15 cellular contexts compared by ENCODE assay signal in genomic region chr19:10729406-10729805, GRCh38. TPM values are rescaled to one million over a fixed set of nuclear protein-coding genes. Genes with fewer than 3 reads are reported as not detected.
A peak's percentile ranks its signal among the peaks of the same experiment; 100 is the strongest.
DNase-seq lines count a peak whose midpoint lies in the region; ATAC-seq lines count a peak whose summit lies in the region.
"Had no signal": no experiment of that assay in that cellular context is flagged by ENCODE, and none has a peak within 500 bp of the region (broad histone marks: within the 10 kb centered on the region; RNA-seq: fewer than 3 reads in every experiment).

No MANE protein-coding gene starts in this region.

- H3K36me3 Mint-ChIP-seq in activated CD8-positive, alpha-beta T cell treated with anti-CD3 and anti-CD28 coated beads, Interleukin-2, amount 10 ng/mL, durations not matched to agents 7 days and 5 days (ENCODE audit: low read depth), result peaks cover 33% of the 10 kb centered on the region

- no peak overlapping the region for H3K4me3 ChIP-seq in mucosa of rectum (ENCODE audit: low read length in 2 of 2)
- H3K4me3 ChIP-seq: heart right ventricle, ovary, SK-N-MC, skin epidermis had no signal

- H3K27me3 ChIP-seq in mucosa of rectum (ENCODE audit: control insufficient read depth in 2 of 2, insufficient read depth in 2 of 2, low read length in 2 of 2), result no peaks in the 10 kb centered on the region
- H3K27me3 ChIP-seq: heart right ventricle, ovary had no signal

- no peak overlapping the region for H3K4me3 Mint-ChIP-seq in stimulated activated naive CD8-positive, alpha-beta T cell treated with anti-CD3 and anti-CD28 coated beads, Interleukin-15, amount 100 ng/mL, for 72 hours
- no peak overlapping the region for H3K4me3 Mint-ChIP-seq in activated CD8-positive, alpha-beta T cell treated with anti-CD3 and anti-CD28 coated beads, Interleukin-2, amount 10 ng/mL, durations not matched to agents 7 days and 5 days
- H3K4me3 Mint-ChIP-seq: brain; stimulated activated naive CD8-positive, alpha-beta T cell treated with anti-CD3 and anti-CD28 coated beads, Interleukin-15, Interleukin-2, amounts not matched to agents 100 ng/mL and 50 ng/mL, for 24 hours had no signal

- peak overlapping the region; percentile 50 to 72 for H3K27ac Mint-ChIP-seq in stimulated activated naive CD8-positive, alpha-beta T cell treated with anti-CD3 and anti-CD28 coated beads, Interleukin-15, amount 100 ng/mL, for 72 hours
- peak overlapping the region; percentile 55 for H3K27ac Mint-ChIP-seq in activated CD8-positive, alpha-beta T cell treated with anti-CD3 and anti-CD28 coated beads, Interleukin-2, amount 10 ng/mL, durations not matched to agents 7 days and 5 days
- H3K27ac Mint-ChIP-seq: stimulated activated naive CD8-positive, alpha-beta T cell treated with anti-CD3 and anti-CD28 coated beads, Interleukin-15, Interleukin-2, amounts not matched to agents 100 ng/mL and 50 ng/mL, for 24 hours had no signal

- no peak for ATAC-seq in stimulated activated naive CD8-positive, alpha-beta T cell treated with anti-CD3 and anti-CD28 coated beads, Interleukin-15, amount 100 ng/mL, for 72 hours
- no peak for ATAC-seq in stimulated activated naive CD8-positive, alpha-beta T cell treated with anti-CD3 and anti-CD28 coated beads, Interleukin-15, Interleukin-2, amounts not matched to agents 100 U/mL and 50 U/mL, for 24 hours
- ATAC-seq in activated CD8-positive, alpha-beta T cell treated with anti-CD3 and anti-CD28 coated beads, Interleukin-2, amount 10 ng/mL, durations not matched to agents 7 days and 5 days, result no peak
- no peak for ATAC-seq in GM21786 (IDR thresholded peaks at IDR 0.05; ENCODE audit: unreplicated experiment)

- H3K27ac ChIP-seq in mucosa of rectum (ENCODE audit: low read depth in 2 of 2, low read length in 2 of 2), result peak overlapping the region; percentile 71 to 79
- H3K27ac ChIP-seq: ovary, SK-N-MC had no signal

- H3K4me1 ChIP-seq in mucosa of rectum (ENCODE audit: control insufficient read depth in 2 of 2, insufficient read depth in 2 of 2, low read length in 2 of 2), result peaks cover 25 to 49% of the 10 kb centered on the region in 2 donors

- H3K9ac ChIP-seq in mucosa of rectum (ENCODE audit: low read depth in 1 of 2, low read length in 2 of 2), result no peak overlapping the region

- peaks cover 0 to 5% of the 10 kb centered on the region in 2 donors for H3K9me3 Mint-ChIP-seq in stimulated activated naive CD8-positive, alpha-beta T cell treated with anti-CD3 and anti-CD28 coated beads, Interleukin-15, amount 100 ng/mL, for 72 hours
- no peaks in the 10 kb centered on the region for H3K9me3 Mint-ChIP-seq in activated CD8-positive, alpha-beta T cell treated with anti-CD3 and anti-CD28 coated beads, Interleukin-2, amount 10 ng/mL, durations not matched to agents 7 days and 5 days (ENCODE audit: insufficient read depth)
- H3K9me3 Mint-ChIP-seq: stimulated activated naive CD8-positive, alpha-beta T cell treated with anti-CD3 and anti-CD28 coated beads, Interleukin-15, Interleukin-2, amounts not matched to agents 100 ng/mL and 50 ng/mL, for 24 hours had no signal

- POLR2A ChIA-PET in activated CD8-positive, alpha-beta T cell treated with anti-CD3 and anti-CD28 coated beads, Interleukin-2, amount 10 ng/mL, durations not matched to agents 7 days and 5 days (lab: Charles Lee), result no interaction called here

- peaks cover 5 to 16% of the 10 kb centered on the region in 2 donors for H3K36me3 ChIP-seq in mucosa of rectum (ENCODE audit: control insufficient read depth in 2 of 2, insufficient read depth in 2 of 2, low read length in 2 of 2)
- H3K36me3 ChIP-seq: ovary had no signal

- no peaks in the 10 kb centered on the region for H3K27me3 Mint-ChIP-seq in stimulated activated naive CD8-positive, alpha-beta T cell treated with anti-CD3 and anti-CD28 coated beads, Interleukin-15, amount 100 ng/mL, for 72 hours
- H3K27me3 Mint-ChIP-seq in activated CD8-positive, alpha-beta T cell treated with anti-CD3 and anti-CD28 coated beads, Interleukin-2, amount 10 ng/mL, durations not matched to agents 7 days and 5 days (ENCODE audit: low read depth), result no peaks in the 10 kb centered on the region
- H3K27me3 Mint-ChIP-seq: stimulated activated naive CD8-positive, alpha-beta T cell treated with anti-CD3 and anti-CD28 coated beads, Interleukin-15, Interleukin-2, amounts not matched to agents 100 ng/mL and 50 ng/mL, for 24 hours had no signal

- no peaks in the 10 kb centered on the region for H3K9me3 ChIP-seq in mucosa of rectum (ENCODE audit: control insufficient read depth in 2 of 2, low read length in 2 of 2)
- H3K9me3 ChIP-seq: heart right ventricle, ovary had no signal

- peaks cover 60% of the 10 kb centered on the region for H3K4me1 Mint-ChIP-seq in stimulated activated naive CD8-positive, alpha-beta T cell treated with anti-CD3 and anti-CD28 coated beads, Interleukin-15, amount 100 ng/mL, for 72 hours
- H3K4me1 Mint-ChIP-seq in activated CD8-positive, alpha-beta T cell treated with anti-CD3 and anti-CD28 coated beads, Interleukin-2, amount 10 ng/mL, durations not matched to agents 7 days and 5 days (ENCODE audit: low read depth), result peaks cover 55% of the 10 kb centered on the region

- CTCF ChIA-PET in activated CD8-positive, alpha-beta T cell treated with anti-CD3 and anti-CD28 coated beads, Interleukin-2, amount 10 ng/mL, durations not matched to agents 7 days and 5 days (lab: Charles Lee), result no interaction called here

- DNase-seq in stimulated activated naive CD8-positive, alpha-beta T cell treated with anti-CD3 and anti-CD28 coated beads, Interleukin-15, amount 100 ng/mL, for 72 hours, result no peak
- DNase-seq in stimulated activated naive CD8-positive, alpha-beta T cell treated with anti-CD3 and anti-CD28 coated beads, Interleukin-15, Interleukin-2, amounts not matched to agents 100 U/mL and 50 U/mL, for 24 hours, result no peak
- no peak for DNase-seq in activated CD8-positive, alpha-beta T cell treated with anti-CD3 and anti-CD28 coated beads, Interleukin-2, amount 10 ng/mL, durations not matched to agents 7 days and 5 days
- DNase-seq in cortex of kidney (lab: John Stamatoyannopoulos, UW) (no peak), OCI-M2 (lab: John Stamatoyannopoulos, UW; ENCODE audit: unreplicated experiment) (no peak)
- DNase-seq in stimulated activated CD4-positive, alpha-beta T cell treated with anti-CD3 and anti-CD28 coated beads, Interleukin-4, amount 100 ng/mL, for 24 hours, result no peak
- DNase-seq: heart right ventricle, NCI-H1436 treated with DMSO at 0.1 percent for 48 hours, ovary had no signal

RNA-seq across cellular contexts. Expression of gene DNM2, which starts 11.5 kb away (rescaled TPM):
- 100 to 1,000 TPM; 239 to 240 TPM for total RNA-seq in activated CD8-positive, alpha-beta T cell treated with anti-CD3 and anti-CD28 coated beads, Interleukin-2, amount 10 ng/mL, durations not matched to agents 7 days and 5 days

RNA-seq across cellular contexts. Expression of gene QTRT1, which starts 28.2 kb away (rescaled TPM):
- 10 to 100 TPM; 36.5 to 36.6 TPM for total RNA-seq in activated CD8-positive, alpha-beta T cell treated with anti-CD3 and anti-CD28 coated beads, Interleukin-2, amount 10 ng/mL, durations not matched to agents 7 days and 5 days
